8 cellular contexts compared by ENCODE assay signal in genomic region chr14:69652942-69653680, GRCh38. TPM values are rescaled to one million over a fixed set of nuclear protein-coding genes. Genes with fewer than 3 reads are reported as not detected.
A peak's percentile ranks its signal among the peaks of the same experiment; 100 is the strongest.
DNase-seq lines count a peak whose midpoint lies in the region; ATAC-seq and TF ChIP-seq lines count a peak whose summit lies in the region.

No MANE protein-coding gene starts in this region.

- H3K9me3 ChIP-seq in HCT116 (ENCODE audit: control insufficient read depth in 1 of 2, insufficient read depth in 1 of 2, low read depth in 1 of 2, low read length in 2 of 2) = no peaks in the 10 kb centered on the region
- H3K9me3 ChIP-seq in lower lobe of right lung = no peaks in the 10 kb centered on the region

- ATAC-seq in HCT116 (no peak), lower lobe of right lung (peak; percentile 52 to 75), HG03469 (IDR thresholded peaks at IDR 0.05; ENCODE audit: unreplicated experiment) (no peak), HG02798 (IDR thresholded peaks at IDR 0.05; ENCODE audit: poor library complexity, unreplicated experiment) (no peak)

- no peak for TF ChIP-seq RAD21 in HCT116 (IDR thresholded peaks at IDR 0.05; ENCODE audit: low read depth)

- BruUV-seq in HCT116 (replicated peaks; lab: Mats Ljungman, UMichigan) = no TSS peak

- H3K9me3 Mint-ChIP-seq in activated CD4-positive, alpha-beta memory T cell treated with anti-CD3 and anti-CD28 coated beads, Interleukin-2, amount 10 ng/mL, durations not matched to agents 7 days and 5 days = no peaks in the 10 kb centered on the region

- H3K4me1 Mint-ChIP-seq in activated CD4-positive, alpha-beta memory T cell treated with anti-CD3 and anti-CD28 coated beads, Interleukin-2, amount 10 ng/mL, durations not matched to agents 7 days and 5 days = peaks cover 90% of the 10 kb centered on the region

- no peak for DNase-seq in HCT116 (ENCODE audit: low read depth, low spot score)
- no peak for DNase-seq in activated CD4-positive, alpha-beta memory T cell treated with anti-CD3 and anti-CD28 coated beads, Interleukin-2, amount 10 ng/mL, durations not matched to agents 7 days and 5 days
- no peak for DNase-seq in lower lobe of right lung
- DNase-seq in DMS153 (lab: John Stamatoyannopoulos, UW) = no peak
- DNase-seq in stimulated activated naive CD4-positive, alpha-beta T cell treated with Interleukin-2 at 50 U/mL for 16 hours (lab: John Stamatoyannopoulos, UW) = no peak

- peak overlapping the region; percentile 41 for H3K27ac Mint-ChIP-seq in activated CD4-positive, alpha-beta memory T cell treated with anti-CD3 and anti-CD28 coated beads, Interleukin-2, amount 10 ng/mL, durations not matched to agents 7 days and 5 days

- intact Hi-C loops in HCT116 (cut with micrococcal nuclease) (no loop called here), lower lobe of right lung (cut with DNase I) (no loop called here)

- no peak overlapping the region for H3K4me3 Mint-ChIP-seq in activated CD4-positive, alpha-beta memory T cell treated with anti-CD3 and anti-CD28 coated beads, Interleukin-2, amount 10 ng/mL, durations not matched to agents 7 days and 5 days

- peaks cover 29 to 53% of the 10 kb centered on the region in 2 experiments for H3K4me1 ChIP-seq in HCT116 (ENCODE audit: control insufficient read depth in 1 of 2, insufficient read depth in 2 of 2, low read length in 2 of 2)
- H3K4me1 ChIP-seq in lower lobe of right lung = peaks cover 90% of the 10 kb centered on the region

- H3K4me3 ChIP-seq in HCT116 (replicated peaks in 1 of 2; ENCODE audit: low read depth in 1 of 2, low read length in 2 of 2) = no peak overlapping the region
- H3K4me3 ChIP-seq in lower lobe of right lung = no peak overlapping the region

- no peaks in the 10 kb centered on the region for H3K27me3 ChIP-seq in HCT116 (ENCODE audit: insufficient read depth, low read length)
- no peaks in the 10 kb centered on the region for H3K27me3 ChIP-seq in lower lobe of right lung (ENCODE audit: low read depth)

- POLR2A ChIA-PET in HCT116 (lab: Charles Lee) = no interaction called here
- POLR2A ChIA-PET in activated CD4-positive, alpha-beta memory T cell treated with anti-CD3 and anti-CD28 coated beads, Interleukin-2, amount 10 ng/mL, durations not matched to agents 7 days and 5 days (lab: Charles Lee) = interaction anchor here (1.4 kb wide), 1 partner anchor 42 kb away, joined by 4 read pairs; the partner anchor contains the start of gene SUSD6

- H3K27ac ChIP-seq in C4-2B (peak overlapping the region; percentile 28), HCT116 (ENCODE audit: low read depth, low read length) (no peak overlapping the region), lower lobe of right lung (peak overlapping the region; percentile 61)

- H2AFZ ChIP-seq in HCT116 (ENCODE audit: low read depth, low read length, poor library complexity, severe bottlenecking) = no peak overlapping the region

- H3K27me3 Mint-ChIP-seq in activated CD4-positive, alpha-beta memory T cell treated with anti-CD3 and anti-CD28 coated beads, Interleukin-2, amount 10 ng/mL, durations not matched to agents 7 days and 5 days = no peaks in the 10 kb centered on the region

- RAD21 ChIA-PET in HCT116 (lab: Charles Lee; ENCODE audit: low non-redundant PET in 1 of 2, low total read pairs in 2 of 2, uncharacterized antibody in 2 of 2, unreplicated experiment in 2 of 2) = no interaction called here

- TF ChIP-seq CTCF in C4-2B (conservative IDR thresholded peaks at IDR 0.05) (no peak), HCT116 (IDR thresholded peaks at IDR 0.05 in 2 of 3, conservative IDR thresholded peaks at IDR 0.05 in 1 of 3; ENCODE audit: borderline replicate concordance in 1 of 3, insufficient read depth in 1 of 3, low read depth in 2 of 3, low read length in 2 of 3) (no peak), lower lobe of right lung (IDR thresholded peaks at IDR 0.05) (no peak)

- H4K20me1 ChIP-seq in HCT116 (ENCODE audit: insufficient read depth) = no peaks in the 10 kb centered on the region

- peak overlapping the region; percentile 17 for H3K4me2 ChIP-seq in HCT116 (ENCODE audit: low read length)

- H3K9ac ChIP-seq in HCT116 (ENCODE audit: low read length) = no peak overlapping the region

- H3K36me3 ChIP-seq in HCT116 (ENCODE audit: control insufficient read depth in 1 of 2, insufficient read depth in 2 of 2, low read length in 2 of 2) (no peaks in the 10 kb centered on the region), lower lobe of right lung (no peaks in the 10 kb centered on the region)

- CTCF ChIA-PET in HCT116 (lab: Charles Lee) = no interaction called here
- CTCF ChIA-PET in activated CD4-positive, alpha-beta memory T cell treated with anti-CD3 and anti-CD28 coated beads, Interleukin-2, amount 10 ng/mL, durations not matched to agents 7 days and 5 days (lab: Charles Lee) = interaction anchor here (0.7 to 1.9 kb wide), 2 partner anchors 21 to 33 kb away, joined by 3 to 5 read pairs; no protein-coding TSS in a partner anchor

- TF ChIP-seq POLR2A in HCT116 (IDR thresholded peaks at IDR 0.05; ENCODE audit: borderline replicate concordance, extremely low read depth, insufficient read depth, insufficient read length) = no peak

- H3K79me2 ChIP-seq in HCT116 (ENCODE audit: insufficient read depth, low read length) = no peaks in the 10 kb centered on the region

- no peaks in the 10 kb centered on the region for H3K9me2 ChIP-seq in HCT116 (ENCODE audit: insufficient read depth)

- peaks cover 30% of the 10 kb centered on the region for H3K36me3 Mint-ChIP-seq in activated CD4-positive, alpha-beta memory T cell treated with anti-CD3 and anti-CD28 coated beads, Interleukin-2, amount 10 ng/mL, durations not matched to agents 7 days and 5 days (ENCODE audit: low read depth)

TF ChIP-seq in HCT116, 20 proteins besides CTCF, POLR2A, EP300 and RAD21:
- TF ChIP-seq TCF7L2 (IDR thresholded peaks at IDR 0.05; ENCODE audit: borderline replicate concordance, extremely low read depth, insufficient read depth, insufficient read length) (no peak), REST (IDR thresholded peaks at IDR 0.05; ENCODE audit: low read depth) (no peak), ATF3 (IDR thresholded peaks at IDR 0.05) (no peak), EGR1 (IDR thresholded peaks at IDR 0.05; ENCODE audit: low read depth) (no peak), POLR2AphosphoS5 (IDR thresholded peaks at IDR 0.05; ENCODE audit: low read depth, low read length) (no peak), SIN3A (IDR thresholded peaks at IDR 0.05; ENCODE audit: low read depth) (no peak), ELF1 (IDR thresholded peaks at IDR 0.05; ENCODE audit: borderline replicate concordance, low read depth) (no peak), SP1 (IDR thresholded peaks at IDR 0.05; ENCODE audit: low read depth) (no peak), EZH2phosphoT487 (IDR thresholded peaks at IDR 0.05; ENCODE audit: borderline replicate concordance) (no peak)
TF ChIP-seq in HCT116: peak in this region for 0.

RNA-seq across cellular contexts. Expression of gene SUSD6, which starts 41.7 kb away (rescaled TPM):
- total RNA-seq in HCT116 (2021; ENCODE audit: unreplicated experiment) (6.4 TPM), lower lobe of right lung (80.1 TPM)
- 3.1 and 3.6 TPM in 2 replicates for polyA plus RNA-seq in HCT116 (2012)
- total RNA-seq in activated CD4-positive, alpha-beta memory T cell treated with anti-CD3 and anti-CD28 coated beads, Interleukin-2, amount 10 ng/mL, durations not matched to agents 7 days and 5 days = 10 to 100 TPM; 63.4 to 65.2 TPM

Comparison
In these comparisons a context has a peak if more than half of its experiments do, and no peak if none do; other contexts are left out.
1. ATAC-seq: peak in lower lobe of right lung (2 of 2); none in HCT116 (single experiment), HG03469 (single experiment) and HG02798 (single experiment).